In genomic region chr5:16934123-16934522, GRCh38 we compare ENCODE assay signal across 8 cellular contexts. TPM values are rescaled to one million over a fixed set of nuclear protein-coding genes. Genes with fewer than 3 reads are reported as not detected.
DNase-seq lines count a peak whose midpoint lies in the region; ATAC-seq and TF ChIP-seq lines count a peak whose summit lies in the region.

No MANE protein-coding gene starts in this region.

- no peaks in the 10 kb centered on the region for H3K9me3 Mint-ChIP-seq in activated naive CD4-positive, alpha-beta T cell treated with anti-CD3 and anti-CD28 coated beads, Interleukin-2, amount 50 U/mL, for 24 hours

- no peak for DNase-seq in activated naive CD4-positive, alpha-beta T cell treated with Interleukin-2 at 50 U/mL for 16 hours
- DNase-seq in HCT116 (ENCODE audit: low read depth, low spot score) (peak; percentile 63), M059J (ENCODE audit: low read depth) (peak; percentile 83), foreskin fibroblast (peak; percentile 71 to 89), pons (ENCODE audit: low spot score) (peak; percentile 31)
- DNase-seq in effector CD8-positive, alpha-beta T cell (lab: John Stamatoyannopoulos, UW) = no peak

- H3K27ac Mint-ChIP-seq in activated naive CD4-positive, alpha-beta T cell treated with anti-CD3 and anti-CD28 coated beads, Interleukin-2, amount 50 U/mL, for 24 hours = no peak overlapping the region

- H3K36me3 ChIP-seq in HCT116 (ENCODE audit: control insufficient read depth in 1 of 2, insufficient read depth in 2 of 2, low read length in 2 of 2) = no peaks in the 10 kb centered on the region

- no peaks in the 10 kb centered on the region for H3K9me3 ChIP-seq in HCT116 (ENCODE audit: control insufficient read depth in 1 of 2, insufficient read depth in 1 of 2, low read depth in 1 of 2, low read length in 2 of 2)

- peak; percentile 50 for ATAC-seq in HCT116

- H3K36me3 Mint-ChIP-seq in activated naive CD4-positive, alpha-beta T cell treated with anti-CD3 and anti-CD28 coated beads, Interleukin-2, amount 50 U/mL, for 24 hours = no peaks in the 10 kb centered on the region

- peak overlapping the region; percentile 81 for H3K4me2 ChIP-seq in HCT116 (ENCODE audit: low read length)

- H3K4me1 ChIP-seq in HCT116 (ENCODE audit: control insufficient read depth in 1 of 2, insufficient read depth in 2 of 2, low read length in 2 of 2) = peaks cover 28 to 34% of the 10 kb centered on the region in 2 experiments

- intact Hi-C loops in HCT116 (cut with micrococcal nuclease) = loop anchor here (2.0 kb wide), 2 partner anchors 143 to 255 kb away; no protein-coding TSS in a partner anchor

- peaks cover 60% of the 10 kb centered on the region for H3K79me2 ChIP-seq in HCT116 (ENCODE audit: insufficient read depth, low read length)

- H3K27ac ChIP-seq in HCT116 (ENCODE audit: low read depth, low read length) = no peak overlapping the region

- no TSS peak for BruUV-seq in HCT116 (replicated peaks; lab: Mats Ljungman, UMichigan)

- CTCF ChIA-PET in HCT116 (lab: Charles Lee) = interaction anchor here (1.0 to 2.0 kb wide), 4 partner anchors 18 to 256 kb away, joined by 4 to 8 read pairs (median 6); no protein-coding TSS in a partner anchor

- H3K9ac ChIP-seq in HCT116 (ENCODE audit: low read length) = no peak overlapping the region

- H3K4me3 ChIP-seq in HCT116 (replicated peaks in 1 of 2; ENCODE audit: low read depth in 1 of 2, low read length in 2 of 2) (peak overlapping the region; percentile 81 to 82; a peak in 3 of 4 replicates), WI38 (ENCODE audit: low read depth, low read length) (peak overlapping the region; percentile 91), foreskin fibroblast (ENCODE audit: low read depth in 1 of 2, low read length in 2 of 2) (peak overlapping the region; percentile 68 to 87)

- H4K20me1 ChIP-seq in HCT116 (ENCODE audit: insufficient read depth) = peaks cover 8% of the 10 kb centered on the region; the same call in 1 of the 2 replicates

- H3K4me3 Mint-ChIP-seq in activated naive CD4-positive, alpha-beta T cell treated with anti-CD3 and anti-CD28 coated beads, Interleukin-2, amount 50 U/mL, for 24 hours = peak overlapping the region; percentile 3

- H3K27me3 ChIP-seq in HCT116 (ENCODE audit: insufficient read depth, low read length) = peaks cover 5% of the 10 kb centered on the region; the same call in 1 of the 2 replicates

- RAD21 ChIA-PET in HCT116 (lab: Charles Lee; ENCODE audit: low non-redundant PET in 1 of 2, low total read pairs in 2 of 2, uncharacterized antibody in 2 of 2, unreplicated experiment in 2 of 2) = no interaction called here

- H3K9me2 ChIP-seq in HCT116 (ENCODE audit: insufficient read depth) = no peaks in the 10 kb centered on the region

- POLR2A ChIA-PET in HCT116 (lab: Charles Lee) = no interaction called here

- no peak for TF ChIP-seq POLR2A in HCT116 (IDR thresholded peaks at IDR 0.05; ENCODE audit: borderline replicate concordance, extremely low read depth, insufficient read depth, insufficient read length)

- H3K4me1 Mint-ChIP-seq in activated naive CD4-positive, alpha-beta T cell treated with anti-CD3 and anti-CD28 coated beads, Interleukin-2, amount 50 U/mL, for 24 hours = peaks cover 17% of the 10 kb centered on the region

- peak; percentile 52 to 94 (median 92); a peak in 5 of 6 replicates for TF ChIP-seq CTCF in HCT116 (IDR thresholded peaks at IDR 0.05 in 2 of 3, conservative IDR thresholded peaks at IDR 0.05 in 1 of 3; ENCODE audit: borderline replicate concordance in 1 of 3, insufficient read depth in 1 of 3, low read depth in 2 of 3, low read length in 2 of 3)
- TF ChIP-seq CTCF in WI38 (IDR thresholded peaks at IDR 0.05; ENCODE audit: low read depth, low read length) = peak; percentile 94
- peak; percentile 92 for TF ChIP-seq CTCF in foreskin fibroblast (IDR thresholded peaks at IDR 0.05; ENCODE audit: low read depth, low read length)

- peak; percentile 65 for TF ChIP-seq RAD21 in HCT116 (IDR thresholded peaks at IDR 0.05; ENCODE audit: low read depth)

- peaks cover 57% of the 10 kb centered on the region for H3K27me3 Mint-ChIP-seq in activated naive CD4-positive, alpha-beta T cell treated with anti-CD3 and anti-CD28 coated beads, Interleukin-2, amount 50 U/mL, for 24 hours

- no peak overlapping the region for H2AFZ ChIP-seq in HCT116 (ENCODE audit: low read depth, low read length, poor library complexity, severe bottlenecking)

TF ChIP-seq in HCT116, 20 proteins besides CTCF, POLR2A, EP300 and RAD21:
- TF ChIP-seq CEBPB (IDR thresholded peaks at IDR 0.05; ENCODE audit: low read depth) (no peak), EZH2phosphoT487 (IDR thresholded peaks at IDR 0.05; ENCODE audit: borderline replicate concordance) (no peak), REST (IDR thresholded peaks at IDR 0.05; ENCODE audit: low read depth) (no peak), YY1 (IDR thresholded peaks at IDR 0.05; ENCODE audit: extremely low read depth, insufficient replicate concordance, low read depth, low read length) (no peak), ZNF274 (IDR thresholded peaks at IDR 0.05; ENCODE audit: low read depth, low read length) (no peak), JUND (IDR thresholded peaks at IDR 0.05) (no peak), SP1 (IDR thresholded peaks at IDR 0.05; ENCODE audit: low read depth) (no peak), SRF (IDR thresholded peaks at IDR 0.05; ENCODE audit: low read depth) (no peak), ZFX (IDR thresholded peaks at IDR 0.05) (no peak), ATF3 (IDR thresholded peaks at IDR 0.05) (no peak), TCF7L2 (IDR thresholded peaks at IDR 0.05; ENCODE audit: borderline replicate concordance, extremely low read depth, insufficient read depth, insufficient read length) (no peak), MAX (IDR thresholded peaks at IDR 0.05) (no peak), FOSL1 (IDR thresholded peaks at IDR 0.05; ENCODE audit: low read depth) (no peak), POLR2AphosphoS5 (IDR thresholded peaks at IDR 0.05; ENCODE audit: low read depth, low read length) (no peak), EGR1 (IDR thresholded peaks at IDR 0.05; ENCODE audit: low read depth) (no peak), ELF1 (IDR thresholded peaks at IDR 0.05; ENCODE audit: borderline replicate concordance, low read depth) (no peak)

RNA-seq across cellular contexts. Expression of gene MYO10, which starts 2.0 kb away (rescaled TPM):
- total RNA-seq in HCT116 (2021; ENCODE audit: unreplicated experiment) = 34.9 TPM
- polyA plus RNA-seq in HCT116 (2012) = 18.3 and 19.3 TPM in 2 replicates
- 13.6 and 30.2 TPM in 2 replicates for total RNA-seq in M059J (2014; rRNA removed; shearing (Covaris generic))

Comparison
In these comparisons a context has a peak if more than half of its experiments do, and no peak if none do; other contexts are left out.
1. DNase-seq: peak in HCT116 (single experiment), M059J (single experiment), foreskin fibroblast (2 of 2) and pons (single experiment); none in activated naive CD4-positive, alpha-beta T cell treated with Interleukin-2 at 50 U/mL for 16 hours (single experiment) and effector CD8-positive, alpha-beta T cell (single experiment).
2. Peak in every context shown above with its lines, with median percentiles within 50 percentile points of each other: H3K4me3 ChIP-seq and CTCF ChIP-seq.